ENCODE assay signal across 9 cellular contexts in the genomic region with DNA sequence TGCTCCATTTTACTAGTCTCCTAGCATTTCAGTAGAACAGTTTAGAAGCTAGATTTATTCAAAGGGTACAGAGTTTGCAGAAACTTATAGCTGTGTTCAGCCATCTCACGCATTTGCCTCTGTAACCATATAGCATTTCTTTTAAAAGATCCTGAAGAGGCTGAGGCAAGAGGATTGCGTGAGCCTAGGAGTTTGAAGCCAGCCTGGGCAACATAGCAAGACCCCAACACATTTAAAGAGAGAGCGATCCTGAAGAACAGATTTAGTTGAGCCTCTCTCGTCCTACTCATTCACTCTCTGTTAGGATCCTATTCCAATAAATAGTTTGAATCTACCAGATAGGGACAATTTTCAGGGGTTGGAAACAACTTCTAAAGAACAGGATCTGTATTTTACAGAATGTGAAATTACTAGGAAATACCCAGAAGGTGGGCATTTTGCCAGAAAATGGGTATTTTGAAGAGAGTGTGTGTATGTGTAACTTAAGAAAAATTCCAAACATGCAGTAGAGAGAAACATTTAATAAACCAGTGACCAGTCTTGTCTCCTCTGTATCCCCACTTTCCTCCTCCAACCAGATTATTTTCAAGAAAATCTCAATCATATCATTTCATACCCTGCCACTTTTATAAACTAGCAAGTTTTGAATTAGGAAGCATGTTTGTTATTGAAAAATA. TPM values are rescaled to one million over a fixed set of nuclear protein-coding genes. Genes with fewer than 3 reads are reported as not detected.
DNase-seq lines count a peak whose midpoint lies in the region; ATAC-seq and TF ChIP-seq lines count a peak whose summit lies in the region.
"Had no signal": no experiment of that assay in that cellular context is flagged by ENCODE, and none has a peak within 500 bp of the region (broad histone marks: within the 10 kb centered on the region; RNA-seq: fewer than 3 reads in every experiment).

No MANE protein-coding gene starts in this region.

- ATAC-seq in DND-41 (ENCODE audit: insufficient read depth, low read depth) (no peak), GM19351 (IDR thresholded peaks at IDR 0.05; ENCODE audit: unreplicated experiment) (no peak), GM19397 (IDR thresholded peaks at IDR 0.05; ENCODE audit: unreplicated experiment) (no peak)

- DNase-seq in DND-41 (no peak), NCI-H226 (peak; percentile 70), dedifferentiated amniotic fluid mesenchymal stem cell (ENCODE audit: extremely low spot score) (peak; percentile 85), osteoblast (ENCODE audit: insufficient read length, low spot score, missing footprints) (peak; percentile 69), NCI-H2029 treated with DMSO at 0.1 percent for 48 hours (lab: John Stamatoyannopoulos, UW) (no peak), H7 (no peak)
- DNase-seq: NCI-H774 had no signal

- H3K9me3 ChIP-seq in DND-41 (ENCODE audit: insufficient read depth, low read length, severe bottlenecking) (no peaks in the 10 kb centered on the region), osteoblast (ENCODE audit: low read depth, low read length) (no peaks in the 10 kb centered on the region)

- H3K36me3 ChIP-seq in DND-41 (ENCODE audit: insufficient read depth, low read length) (peaks cover 31% of the 10 kb centered on the region), osteoblast (ENCODE audit: insufficient read depth, low read length) (peaks cover 27% of the 10 kb centered on the region), H7 (replicated peaks; ENCODE audit: control insufficient read depth, insufficient read depth, low read length) (peaks cover 5% of the 10 kb centered on the region; the same call in 1 of the 2 replicates)

- H3K4me1 ChIP-seq in DND-41 (ENCODE audit: insufficient read depth, low read length) (peaks cover 40% of the 10 kb centered on the region), osteoblast (ENCODE audit: insufficient read depth, low read length) (peaks cover 40% of the 10 kb centered on the region)

- no peak overlapping the region for H3K27ac ChIP-seq in DND-41 (ENCODE audit: low read length)
- peak overlapping the region; percentile 25 for H3K27ac ChIP-seq in osteoblast (ENCODE audit: low read depth, low read length)

- H3K4me2 ChIP-seq in DND-41 (ENCODE audit: insufficient read depth, low read length) (peak overlapping the region; percentile 20; the same call in 1 of the 2 replicates), osteoblast (ENCODE audit: insufficient read depth, low read length) (peak overlapping the region; percentile 67)

- no peak overlapping the region for H3K9ac ChIP-seq in DND-41 (ENCODE audit: low read depth, low read length)

- peaks cover 19% of the 10 kb centered on the region; the same call in 1 of the 2 replicates for H4K20me1 ChIP-seq in DND-41 (ENCODE audit: insufficient read depth, low read length)
- peaks cover 41% of the 10 kb centered on the region for H4K20me1 ChIP-seq in osteoblast (ENCODE audit: insufficient read depth, low read length)

- TF ChIP-seq CTCF in DND-41 (IDR thresholded peaks at IDR 0.05; ENCODE audit: borderline replicate concordance, extremely low read depth, low read length, poor library complexity, severe bottlenecking), result no peak
- TF ChIP-seq CTCF in osteoblast (IDR thresholded peaks at IDR 0.05; ENCODE audit: extremely low read depth, low read depth, low read length), result no peak

- H3K79me2 ChIP-seq in DND-41 (ENCODE audit: insufficient read depth, low read length), result peaks cover 90% of the 10 kb centered on the region
- H3K79me2 ChIP-seq in osteoblast (ENCODE audit: insufficient read depth, low read length), result peaks cover 88% of the 10 kb centered on the region

- H2AFZ ChIP-seq in DND-41 (ENCODE audit: low read depth, low read length) (no peak overlapping the region), osteoblast (ENCODE audit: low read length) (no peak overlapping the region)

- no peaks in the 10 kb centered on the region for H3K27me3 ChIP-seq in DND-41 (ENCODE audit: insufficient read depth, low read length, poor library complexity)
- no peaks in the 10 kb centered on the region for H3K27me3 ChIP-seq in osteoblast (ENCODE audit: insufficient read depth, low read length)
- no peaks in the 10 kb centered on the region for H3K27me3 ChIP-seq in H7 (ENCODE audit: control insufficient read depth, insufficient read depth, low read length)

- no peak overlapping the region; a peak in 1 of 4 replicates for H3K4me3 ChIP-seq in DND-41 (ENCODE audit: low read depth in 1 of 2, low read length in 2 of 2)
- no peak overlapping the region for H3K4me3 ChIP-seq in osteoblast (ENCODE audit: insufficient read depth, low read length)
- no peak overlapping the region for H3K4me3 ChIP-seq in H7 (ENCODE audit: insufficient read depth, low read depth, low read length)

RNA-seq across cellular contexts. Expression of gene EIF3J, which starts 4.5 kb away (rescaled TPM):
- 36.2 and 39.2 TPM in 2 replicates for total RNA-seq in osteoblast
- total RNA-seq in H7 (2014; rRNA removed; shearing (Covaris generic)), result 32.7 and 34.3 TPM in 2 replicates

Comparison
In these comparisons a context has a peak if more than half of its experiments do, and no peak if none do; other contexts are left out.
1. DNase-seq: peak in NCI-H226 (single experiment), dedifferentiated amniotic fluid mesenchymal stem cell (single experiment) and osteoblast (single experiment); none in DND-41 (single experiment), NCI-H2029 treated with DMSO at 0.1 percent for 48 hours (single experiment) and H7 (single experiment).